Comparison of ENCODE assay signal across 1 cellular context in genomic region chr15:96340348-96340610, GRCh38.
TF ChIP-seq lines count a peak whose summit lies in the region.

No MANE protein-coding gene starts in this region.

TF ChIP-seq in SK-N-SH treated with all-trans-retinoic acid at 6 μM for 48 hours, 23 proteins besides CTCF, POLR2A, EP300 and RAD21 (continued from another document):
- TF ChIP-seq POU6F1 (CRISPR knock-in tag; IDR thresholded peaks at IDR 0.05; ENCODE audit: borderline replicate concordance, low read depth): no peak
- no peak for TF ChIP-seq ESRRG (CRISPR knock-in tag; IDR thresholded peaks at IDR 0.05)
- TF ChIP-seq ZFP3 (CRISPR knock-in tag; IDR thresholded peaks at IDR 0.05): no peak
- no peak for TF ChIP-seq ZNF565 (CRISPR knock-in tag; conservative IDR thresholded peaks at IDR 0.05; ENCODE audit: low read depth)
- TF ChIP-seq CSRNP3 (CRISPR knock-in tag; IDR thresholded peaks at IDR 0.05): no peak
- no peak for TF ChIP-seq CREB5 (CRISPR knock-in tag; IDR thresholded peaks at IDR 0.05; ENCODE audit: low read depth)
- TF ChIP-seq ZNF70 (CRISPR knock-in tag; IDR thresholded peaks at IDR 0.05): no peak
- TF ChIP-seq BACH2 (CRISPR knock-in tag; IDR thresholded peaks at IDR 0.05; ENCODE audit: borderline replicate concordance): no peak
- no peak for TF ChIP-seq PPARA (CRISPR knock-in tag; IDR thresholded peaks at IDR 0.05; ENCODE audit: borderline replicate concordance)
- TF ChIP-seq ARNTL (CRISPR knock-in tag; IDR thresholded peaks at IDR 0.05; ENCODE audit: borderline replicate concordance, low read depth): no peak
- TF ChIP-seq ZNF8 (CRISPR knock-in tag; IDR thresholded peaks at IDR 0.05): no peak
- no peak for TF ChIP-seq GLIS3 (CRISPR knock-in tag; IDR thresholded peaks at IDR 0.05)
- no peak for TF ChIP-seq TOX (CRISPR knock-in tag; IDR thresholded peaks at IDR 0.05; ENCODE audit: borderline replicate concordance)
- TF ChIP-seq RARB (CRISPR knock-in tag; IDR thresholded peaks at IDR 0.05): no peak
- TF ChIP-seq CSDC2 (CRISPR knock-in tag; IDR thresholded peaks at IDR 0.05): no peak
- no peak for TF ChIP-seq TCF4 (CRISPR knock-in tag; IDR thresholded peaks at IDR 0.05; ENCODE audit: borderline replicate concordance)
- TF ChIP-seq OSR1 (CRISPR knock-in tag; IDR thresholded peaks at IDR 0.05): no peak
